1 cellular context compared by ENCODE assay signal in the genomic region with DNA sequence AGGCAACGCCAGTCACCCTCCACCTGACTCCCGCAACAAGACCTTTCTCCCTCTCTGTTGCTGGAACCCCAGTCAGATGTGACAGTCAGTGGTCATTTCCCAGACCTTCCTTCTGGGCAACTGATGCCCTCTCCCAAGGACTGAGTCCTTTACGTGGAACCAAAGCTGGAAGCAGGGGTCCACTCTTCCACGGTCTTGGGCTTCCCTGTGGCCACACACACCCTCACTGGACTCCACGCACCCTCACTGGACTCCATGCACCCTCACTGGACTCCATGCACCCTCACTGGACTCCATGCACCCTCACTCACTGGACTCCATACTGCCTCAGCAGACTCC.
TF ChIP-seq lines count a peak whose summit lies in the region.

No MANE protein-coding gene starts in this region.

TF ChIP-seq in HepG2, 621 proteins besides CTCF, POLR2A, EP300 and RAD21:
- TF ChIP-seq, protein P1, sequence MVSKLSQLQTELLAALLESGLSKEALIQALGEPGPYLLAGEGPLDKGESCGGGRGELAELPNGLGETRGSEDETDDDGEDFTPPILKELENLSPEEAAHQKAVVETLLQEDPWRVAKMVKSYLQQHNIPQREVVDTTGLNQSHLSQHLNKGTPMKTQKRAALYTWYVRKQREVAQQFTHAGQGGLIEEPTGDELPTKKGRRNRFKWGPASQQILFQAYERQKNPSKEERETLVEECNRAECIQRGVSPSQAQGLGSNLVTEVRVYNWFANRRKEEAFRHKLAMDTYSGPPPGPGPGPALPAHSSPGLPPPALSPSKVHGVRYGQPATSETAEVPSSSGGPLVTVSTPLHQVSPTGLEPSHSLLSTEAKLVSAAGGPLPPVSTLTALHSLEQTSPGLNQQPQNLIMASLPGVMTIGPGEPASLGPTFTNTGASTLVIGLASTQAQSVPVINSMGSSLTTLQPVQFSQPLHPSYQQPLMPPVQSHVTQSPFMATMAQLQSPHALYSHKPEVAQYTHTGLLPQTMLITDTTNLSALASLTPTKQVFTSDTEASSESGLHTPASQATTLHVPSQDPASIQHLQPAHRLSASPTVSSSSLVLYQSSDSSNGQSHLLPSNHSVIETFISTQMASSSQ (IDR thresholded peaks at IDR 0.05; ENCODE audit: low read depth): no peak
- TF ChIP-seq, protein P1 (CRISPR knock-in tag; IDR thresholded peaks at IDR 0.05; ENCODE audit: borderline replicate concordance): 0 out of 2 replicates have a peak, but pooled peaks have one; percentile 2
- TF ChIP-seq, protein P2, sequence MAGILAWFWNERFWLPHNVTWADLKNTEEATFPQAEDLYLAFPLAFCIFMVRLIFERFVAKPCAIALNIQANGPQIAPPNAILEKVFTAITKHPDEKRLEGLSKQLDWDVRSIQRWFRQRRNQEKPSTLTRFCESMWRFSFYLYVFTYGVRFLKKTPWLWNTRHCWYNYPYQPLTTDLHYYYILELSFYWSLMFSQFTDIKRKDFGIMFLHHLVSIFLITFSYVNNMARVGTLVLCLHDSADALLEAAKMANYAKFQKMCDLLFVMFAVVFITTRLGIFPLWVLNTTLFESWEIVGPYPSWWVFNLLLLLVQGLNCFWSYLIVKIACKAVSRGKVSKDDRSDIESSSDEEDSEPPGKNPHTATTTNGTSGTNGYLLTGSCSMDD (CRISPR knock-in tag; IDR thresholded peaks at IDR 0.05): no peak
- no peak for TF ChIP-seq MTF1 (CRISPR knock-in tag; IDR thresholded peaks at IDR 0.05)
- TF ChIP-seq, protein P3, sequence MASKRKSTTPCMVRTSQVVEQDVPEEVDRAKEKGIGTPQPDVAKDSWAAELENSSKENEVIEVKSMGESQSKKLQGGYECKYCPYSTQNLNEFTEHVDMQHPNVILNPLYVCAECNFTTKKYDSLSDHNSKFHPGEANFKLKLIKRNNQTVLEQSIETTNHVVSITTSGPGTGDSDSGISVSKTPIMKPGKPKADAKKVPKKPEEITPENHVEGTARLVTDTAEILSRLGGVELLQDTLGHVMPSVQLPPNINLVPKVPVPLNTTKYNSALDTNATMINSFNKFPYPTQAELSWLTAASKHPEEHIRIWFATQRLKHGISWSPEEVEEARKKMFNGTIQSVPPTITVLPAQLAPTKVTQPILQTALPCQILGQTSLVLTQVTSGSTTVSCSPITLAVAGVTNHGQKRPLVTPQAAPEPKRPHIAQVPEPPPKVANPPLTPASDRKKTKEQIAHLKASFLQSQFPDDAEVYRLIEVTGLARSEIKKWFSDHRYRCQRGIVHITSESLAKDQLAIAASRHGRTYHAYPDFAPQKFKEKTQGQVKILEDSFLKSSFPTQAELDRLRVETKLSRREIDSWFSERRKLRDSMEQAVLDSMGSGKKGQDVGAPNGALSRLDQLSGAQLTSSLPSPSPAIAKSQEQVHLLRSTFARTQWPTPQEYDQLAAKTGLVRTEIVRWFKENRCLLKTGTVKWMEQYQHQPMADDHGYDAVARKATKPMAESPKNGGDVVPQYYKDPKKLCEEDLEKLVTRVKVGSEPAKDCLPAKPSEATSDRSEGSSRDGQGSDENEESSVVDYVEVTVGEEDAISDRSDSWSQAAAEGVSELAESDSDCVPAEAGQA (IDR thresholded peaks at IDR 0.05; ENCODE audit: low read depth): no peak
- TF ChIP-seq, protein P3 (CRISPR knock-in tag; IDR thresholded peaks at IDR 0.05; ENCODE audit: borderline replicate concordance): no peak
- no peak for TF ChIP-seq ZZZ3 (CRISPR knock-in tag; IDR thresholded peaks at IDR 0.05; ENCODE audit: borderline replicate concordance)
- TF ChIP-seq XRCC5 (optimal IDR thresholded peaks at IDR 0.05; ENCODE audit: low read length): peak; percentile 7
- TF ChIP-seq, protein P4, sequence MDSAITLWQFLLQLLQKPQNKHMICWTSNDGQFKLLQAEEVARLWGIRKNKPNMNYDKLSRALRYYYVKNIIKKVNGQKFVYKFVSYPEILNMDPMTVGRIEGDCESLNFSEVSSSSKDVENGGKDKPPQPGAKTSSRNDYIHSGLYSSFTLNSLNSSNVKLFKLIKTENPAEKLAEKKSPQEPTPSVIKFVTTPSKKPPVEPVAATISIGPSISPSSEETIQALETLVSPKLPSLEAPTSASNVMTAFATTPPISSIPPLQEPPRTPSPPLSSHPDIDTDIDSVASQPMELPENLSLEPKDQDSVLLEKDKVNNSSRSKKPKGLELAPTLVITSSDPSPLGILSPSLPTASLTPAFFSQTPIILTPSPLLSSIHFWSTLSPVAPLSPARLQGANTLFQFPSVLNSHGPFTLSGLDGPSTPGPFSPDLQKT (CRISPR knock-in tag; IDR thresholded peaks at IDR 0.05; ENCODE audit: borderline replicate concordance): no peak
- TF ChIP-seq, protein P5, sequence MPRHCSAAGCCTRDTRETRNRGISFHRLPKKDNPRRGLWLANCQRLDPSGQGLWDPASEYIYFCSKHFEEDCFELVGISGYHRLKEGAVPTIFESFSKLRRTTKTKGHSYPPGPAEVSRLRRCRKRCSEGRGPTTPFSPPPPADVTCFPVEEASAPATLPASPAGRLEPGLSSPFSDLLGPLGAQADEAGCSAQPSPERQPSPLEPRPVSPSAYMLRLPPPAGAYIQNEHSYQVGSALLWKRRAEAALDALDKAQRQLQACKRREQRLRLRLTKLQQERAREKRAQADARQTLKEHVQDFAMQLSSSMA (CRISPR knock-in tag; IDR thresholded peaks at IDR 0.05): 0 out of 2 replicates have a peak, but pooled peaks have one; percentile 19
- no peak for TF ChIP-seq ZNF598 (CRISPR knock-in tag; IDR thresholded peaks at IDR 0.05; ENCODE audit: borderline replicate concordance)
- TF ChIP-seq ZMYM3 (CRISPR knock-in tag; IDR thresholded peaks at IDR 0.05): no peak
- TF ChIP-seq ZNF205 (CRISPR knock-in tag; IDR thresholded peaks at IDR 0.05): 0 out of 2 replicates have a peak, but pooled peaks have one; percentile 42
- TF ChIP-seq SP140L (CRISPR knock-in tag; IDR thresholded peaks at IDR 0.05; ENCODE audit: borderline replicate concordance): no peak
- TF ChIP-seq NCOA5 (CRISPR knock-in tag; IDR thresholded peaks at IDR 0.05): no peak
- TF ChIP-seq ZNF563 (CRISPR knock-in tag; IDR thresholded peaks at IDR 0.05): no peak; the same call in 1 of the 2 replicates
- TF ChIP-seq ZNF143 (CRISPR knock-in tag; IDR thresholded peaks at IDR 0.05): no peak
- no peak for TF ChIP-seq GZF1 (CRISPR knock-in tag; IDR thresholded peaks at IDR 0.05)
- TF ChIP-seq KDM2A (CRISPR knock-in tag; IDR thresholded peaks at IDR 0.05; ENCODE audit: borderline replicate concordance, low read depth): 0 out of 2 replicates have a peak, but pooled peaks have one; percentile 21
- TF ChIP-seq SRF (IDR thresholded peaks at IDR 0.05; ENCODE audit: low read depth, low read length): no peak
- TF ChIP-seq, protein P6, sequence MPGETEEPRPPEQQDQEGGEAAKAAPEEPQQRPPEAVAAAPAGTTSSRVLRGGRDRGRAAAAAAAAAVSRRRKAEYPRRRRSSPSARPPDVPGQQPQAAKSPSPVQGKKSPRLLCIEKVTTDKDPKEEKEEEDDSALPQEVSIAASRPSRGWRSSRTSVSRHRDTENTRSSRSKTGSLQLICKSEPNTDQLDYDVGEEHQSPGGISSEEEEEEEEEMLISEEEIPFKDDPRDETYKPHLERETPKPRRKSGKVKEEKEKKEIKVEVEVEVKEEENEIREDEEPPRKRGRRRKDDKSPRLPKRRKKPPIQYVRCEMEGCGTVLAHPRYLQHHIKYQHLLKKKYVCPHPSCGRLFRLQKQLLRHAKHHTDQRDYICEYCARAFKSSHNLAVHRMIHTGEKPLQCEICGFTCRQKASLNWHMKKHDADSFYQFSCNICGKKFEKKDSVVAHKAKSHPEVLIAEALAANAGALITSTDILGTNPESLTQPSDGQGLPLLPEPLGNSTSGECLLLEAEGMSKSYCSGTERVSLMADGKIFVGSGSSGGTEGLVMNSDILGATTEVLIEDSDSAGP (CRISPR knock-in tag; IDR thresholded peaks at IDR 0.05; ENCODE audit: borderline replicate concordance): no peak
TF ChIP-seq in HepG2: peak in this region for 5.
